In the genomic region with DNA sequence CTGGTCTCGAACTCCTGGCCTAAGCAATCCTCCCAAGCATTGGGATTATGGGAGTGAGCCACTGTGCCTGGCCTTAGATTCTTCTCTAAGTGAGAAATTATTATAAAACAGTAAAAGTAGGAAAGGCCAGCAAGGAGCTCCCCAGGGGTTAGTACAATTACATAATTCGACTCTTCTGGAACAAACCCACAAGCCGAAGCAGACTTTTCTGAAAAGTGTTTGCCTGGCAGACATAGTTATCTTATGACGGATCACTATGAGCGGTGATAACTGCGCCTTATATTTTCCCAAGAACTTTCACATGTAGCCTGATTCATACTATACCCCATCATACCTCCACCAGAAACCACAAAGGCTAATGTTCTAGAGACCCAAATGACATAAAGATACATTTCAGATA, we compare ENCODE assay signal across 24 cellular contexts. TPM values are rescaled to one million over a fixed set of nuclear protein-coding genes. Genes with fewer than 3 reads are reported as not detected.
DNase-seq lines count a peak whose midpoint lies in the region; ATAC-seq and TF ChIP-seq lines count a peak whose summit lies in the region.
"Had no signal": no experiment of that assay in that cellular context is flagged by ENCODE, and none has a peak within 500 bp of the region (broad histone marks: within the 10 kb centered on the region; RNA-seq: fewer than 3 reads in every experiment).

No MANE protein-coding gene starts in this region.

- in situ Hi-C loops in astrocyte of the spinal cord (cut with HindIII; ENCODE audit: low sequenced_read_pairs) = no loop called here

- peaks cover 0 to 79% (median 28%) of the 10 kb centered on the region in 9 donors for H3K36me3 ChIP-seq in heart right ventricle
- peaks cover 25 to 37% (median 27%) of the 10 kb centered on the region in 3 donors for H3K36me3 ChIP-seq in tibial artery

- H3K4me3 ChIP-seq in heart right ventricle = no peak overlapping the region
- H3K4me3 ChIP-seq in astrocyte of the spinal cord (ENCODE audit: low read depth, low read length) = no peak overlapping the region
- H3K4me3 ChIP-seq in tibial artery = no peak overlapping the region
- H3K4me3 ChIP-seq: cardiac muscle cell, gastrocnemius medialis, SK-N-MC, stomach, upper lobe of left lung had no signal

- intact Hi-C loops in Right ventricle myocardium superior (cut with DNase I) (loop anchor here (5.0 to 10.0 kb wide), 2 partner anchors 239 to 322 kb away; a partner anchor contains a TSS), heart right ventricle (cut with DNase I) (loop anchor here in 9 of 10 donors (5.0 to 10.0 kb wide), 11 partner anchors 99 to 459 kb away; a partner anchor contains a TSS), left ventricle myocardium superior (cut with micrococcal nuclease) (loop anchor here (5.0 to 10.0 kb wide), 2 partner anchors 109 to 327 kb away; no protein-coding TSS in a partner anchor), tibial artery (cut with DNase I; ENCODE audit: low total_unique reads) (no loop called here)

- DNase-seq in Right ventricle myocardium superior = no peak
- no peak for DNase-seq in heart right ventricle
- peak; percentile 88 for DNase-seq in astrocyte of the spinal cord (ENCODE audit: low read depth, low spot score)
- DNase-seq in left ventricle myocardium superior = no peak
- DNase-seq in tibial artery = peak in 1 of 2 donors; percentile 23
- DNase-seq in AML-193 (lab: John Stamatoyannopoulos, UW) = no peak
- no peak for DNase-seq in H4 (ENCODE audit: low spot score)
- no peak for DNase-seq in D341Med (ENCODE audit: low spot score)
- DNase-seq: activated CD4-positive, alpha-beta T cell treated with anti-CD3 and anti-CD28 coated beads, Interleukin-2, amount 10 ng/mL, durations not matched to agents 24 days and 14 days; C1 segment of cervical spinal cord; dermis blood vessel endothelial cell; gastrocnemius medialis; H9; kidney; NCI-H1092 treated with DMSO at 0.1 percent for 48 hours; NCI-H510A; occipital lobe; stimulated activated CD4-positive, alpha-beta T cell treated with anti-CD3 and anti-CD28 coated beads, Interleukin-15, amount 100 ng/mL, for 24 hours; stomach; upper lobe of left lung had no signal

- TF ChIP-seq CTCF in heart right ventricle (IDR thresholded peaks at IDR 0.05) (no peak), astrocyte of the spinal cord (IDR thresholded peaks at IDR 0.05; ENCODE audit: low read depth, low read length) (no peak), tibial artery (IDR thresholded peaks at IDR 0.05) (no peak)

- H3K9me3 ChIP-seq in heart right ventricle (no peaks in the 10 kb centered on the region), tibial artery (no peaks in the 10 kb centered on the region)
- H3K9me3 ChIP-seq: gastrocnemius medialis, stomach, upper lobe of left lung had no signal

- H3K4me1 ChIP-seq in heart right ventricle (peaks cover 9 to 65% (median 34%) of the 10 kb centered on the region in 9 donors), tibial artery (peaks cover 0 to 25% (median 21%) of the 10 kb centered on the region in 4 donors)

- H3K27ac ChIP-seq in heart right ventricle (peak overlapping the region in 4 of 10 donors; percentile 11 to 46 (median 32)), tibial artery (peak overlapping the region; percentile 8 to 64)
- H3K27ac ChIP-seq: cardiac muscle cell, HL-60, SK-N-MC, stomach, upper lobe of left lung had no signal

- 78 to 88% methylated on average over 6 of the region's 6 CpGs for WGBS in heart right ventricle, 2 donors

- H3K27me3 ChIP-seq in heart right ventricle (no peaks in the 10 kb centered on the region), tibial artery (no peaks in the 10 kb centered on the region)
- H3K27me3 ChIP-seq: cardiac muscle cell, gastrocnemius medialis, stomach, upper lobe of left lung had no signal

- ATAC-seq in Right ventricle myocardium superior (ENCODE audit: poor library complexity) (peak; percentile 1), heart right ventricle (no peak), left ventricle myocardium superior (peak; percentile 4)
- ATAC-seq: activated T-helper 17 cell treated with anti-CD3 and anti-CD28 coated beads, Interleukin-2, amount 50 U/mL, for 72 hours; gastrocnemius medialis had no signal

RNA-seq across cellular contexts. Expression of a gene that starts 30.2 kb away (rescaled TPM):
- total RNA-seq in Right ventricle myocardium superior (27.0 TPM), heart right ventricle (10 to 100 TPM; 30.6 to 44.9 (median 36.0) TPM), left ventricle myocardium superior (28.6 TPM)
- 10 to 100 TPM in 1 of 2 donors, 1 to 10 TPM in 1; 6.9 to 14.2 TPM for polyA plus RNA-seq in heart right ventricle
- 1.2 and 1.7 TPM in 2 replicates for total RNA-seq in H4 (2014; rRNA removed; shearing (Covaris generic))

RNA-seq across cellular contexts. Expression of a gene that starts 32.4 kb away (rescaled TPM):
- total RNA-seq in Right ventricle myocardium superior (29.7 TPM), heart right ventricle (10 to 100 TPM; 24.7 to 38.7 (median 31.4) TPM), left ventricle myocardium superior (33.2 TPM)
- polyA plus RNA-seq in heart right ventricle = 10 to 100 TPM; 16.5 to 38.0 TPM
- 24.9 and 30.2 TPM in 2 replicates for total RNA-seq in H4 (2014; rRNA removed; shearing (Covaris generic))

Comparison
In these comparisons a context has a peak if more than half of its experiments do, and no peak if none do; other contexts are left out.
1. ATAC-seq: peak in Right ventricle myocardium superior (single experiment) and left ventricle myocardium superior (single experiment); none in heart right ventricle (0 of 8).
2. RNA of a gene that starts 30.2 kb away (total RNA-seq): 30.6 to 44.9 TPM in heart right ventricle, 28.6 TPM in left ventricle myocardium superior (single experiment) and 27.0 TPM in Right ventricle myocardium superior (single experiment); 1.2 to 1.7 TPM in H4; every median in the first group is over 10 times any median in the second.